Comparison of ENCODE assay signal across 10 cellular contexts in genomic region chr12:86256169-86256568, GRCh38. TPM values are rescaled to one million over a fixed set of nuclear protein-coding genes. Genes with fewer than 3 reads are reported as not detected.
DNase-seq lines count a peak whose midpoint lies in the region; ATAC-seq and FAIRE-seq lines count a peak whose summit lies in the region.
"Had no signal": no experiment of that assay in that cellular context is flagged by ENCODE, and none has a peak within 500 bp of the region (broad histone marks: within the 10 kb centered on the region; RNA-seq: fewer than 3 reads in every experiment).

TSS of gene MGAT4C (minus strand) at chr12:86256391.

- no peak within 1 kb of the TSS for H3K4me3 Mint-ChIP-seq in naive thymus-derived CD8-positive, alpha-beta T cell

- peak; percentile 30 for DNase-seq in NCI-H128 (lab: John Stamatoyannopoulos, UW; ENCODE audit: unreplicated experiment)
- DNase-seq in NCI-H510A (lab: John Stamatoyannopoulos, UW), result peak; percentile 86
- DNase-seq in frontal cortex (ENCODE audit: low spot score in 2 of 2), result no peak
- peak; percentile 40 for DNase-seq in superior temporal gyrus (ENCODE audit: extremely low spot score)
- no peak for DNase-seq in iPS-NIHi7 (ENCODE audit: extremely low spot score)
- DNase-seq in pons (ENCODE audit: low spot score), result no peak
- DNase-seq in naive thymus-derived CD8-positive, alpha-beta T cell, result no peak
- DNase-seq: activated CD4-positive, CD25-positive, alpha-beta regulatory T cell treated with anti-CD3 and anti-CD28 coated beads, Interleukin-2, amount 50 U/mL, for 72 hours; NCI-H1694 treated with DMSO at 0.1 percent for 48 hours had no signal

- no peak within 1 kb of the TSS for H3K27ac Mint-ChIP-seq in naive thymus-derived CD8-positive, alpha-beta T cell

- no peaks in the 10 kb centered on the region for H3K36me3 Mint-ChIP-seq in naive thymus-derived CD8-positive, alpha-beta T cell

- no peaks in the 10 kb centered on the region for H3K27me3 Mint-ChIP-seq in naive thymus-derived CD8-positive, alpha-beta T cell

- no peaks in the 10 kb centered on the region for H3K4me1 Mint-ChIP-seq in naive thymus-derived CD8-positive, alpha-beta T cell

- no peak for FAIRE-seq in frontal cortex (lab: Jason Lieb, UNC)

- H3K9me3 Mint-ChIP-seq in naive thymus-derived CD8-positive, alpha-beta T cell, result peaks cover 0 to 3% (median 0%) of the 10 kb centered on the region in 9 donors

- no peak for ATAC-seq in naive thymus-derived CD8-positive, alpha-beta T cell

- POLR2A ChIA-PET in naive thymus-derived CD8-positive, alpha-beta T cell (lab: Charles Lee), result no interaction called here

RNA-seq across cellular contexts. Expression of gene MGAT4C, which starts in this region (rescaled TPM):
- 72.2 TPM for total RNA-seq in frontal cortex
- total RNA-seq in naive thymus-derived CD8-positive, alpha-beta T cell, result not detected
- not detected for polyA plus RNA-seq in naive thymus-derived CD8-positive, alpha-beta T cell
- total RNA-seq: renal cortical epithelial cell had no signal

Comparison
In these comparisons a context has a peak if more than half of its experiments do, and no peak if none do; other contexts are left out.
1. RNA of gene MGAT4C (total RNA-seq): 72.2 TPM in frontal cortex (single experiment); not detected in naive thymus-derived CD8-positive, alpha-beta T cell; every median in the first group is over 10 times any median in the second.
2. DNase-seq: peak in NCI-H128 (single experiment), NCI-H510A (single experiment) and superior temporal gyrus (single experiment); none in frontal cortex (0 of 2), iPS-NIHi7 (single experiment), pons (single experiment) and naive thymus-derived CD8-positive, alpha-beta T cell (0 of 10).